In genomic region chr5:50711280-50711679, GRCh38 we compare ENCODE assay signal across 8 cellular contexts. TPM values are rescaled to one million over a fixed set of nuclear protein-coding genes. Genes with fewer than 3 reads are reported as not detected.
DNase-seq lines count a peak whose midpoint lies in the region; ATAC-seq, FAIRE-seq and TF ChIP-seq lines count a peak whose summit lies in the region.

No MANE protein-coding gene starts in this region.

- TF ChIP-seq POLR2A in GM18951 (IDR thresholded peaks at IDR 0.05; ENCODE audit: extremely low read depth, insufficient read depth, insufficient read length) (peak; percentile 17), upper lobe of left lung (IDR thresholded peaks at IDR 0.05) (no peak)

- FAIRE-seq in RCC 7860 (lab: Jason Lieb, UNC), result no peak

- peaks cover 37% of the 10 kb centered on the region for H3K4me1 ChIP-seq in mononuclear cell (ENCODE audit: insufficient read depth, low read length)
- peaks cover 8 to 16% (median 15%) of the 10 kb centered on the region in 4 donors for H3K4me1 ChIP-seq in upper lobe of left lung

- peak overlapping the region; percentile 79 for H3K4me3 Mint-ChIP-seq in activated naive CD8-positive, alpha-beta T cell

- WGBS in upper lobe of left lung, 2 donors, result 32 to 38% methylated on average over 2 of the region's 2 CpGs

- TF ChIP-seq EP300 in upper lobe of left lung (IDR thresholded peaks at IDR 0.05), result no peak

- peak overlapping the region; percentile 14 for H3K4me3 ChIP-seq in mononuclear cell (ENCODE audit: low read length)
- H3K4me3 ChIP-seq in upper lobe of left lung, result peak overlapping the region in 2 of 4 donors; percentile 22 to 23

- no peaks in the 10 kb centered on the region for H3K36me3 ChIP-seq in upper lobe of left lung

- H3K9me3 Mint-ChIP-seq in activated naive CD8-positive, alpha-beta T cell (ENCODE audit: low read depth), result no peaks in the 10 kb centered on the region

- DNase-seq in AML-193 (lab: John Stamatoyannopoulos, UW), result peak; percentile 47 to 67
- DNase-seq in RCC 7860 (ENCODE audit: low spot score), result peak; percentile 5
- DNase-seq in upper lobe of left lung, result peak in 1 of 2 donors; percentile 56
- DNase-seq in HK-2 (ENCODE audit: unreplicated experiment), result no peak

- H3K36me3 Mint-ChIP-seq in activated naive CD8-positive, alpha-beta T cell, result peaks cover 2% of the 10 kb centered on the region

- H3K4me1 Mint-ChIP-seq in activated naive CD8-positive, alpha-beta T cell (ENCODE audit: low read depth), result peaks cover 88% of the 10 kb centered on the region

- TF ChIP-seq CTCF in upper lobe of left lung (IDR thresholded peaks at IDR 0.05), result no peak

- H3K27ac Mint-ChIP-seq in activated naive CD8-positive, alpha-beta T cell, result peak overlapping the region; percentile 96

- H3K27ac ChIP-seq in upper lobe of left lung, result peak overlapping the region in 1 of 4 donors; percentile 57

- in situ Hi-C loops in GM18951 (cut with MboI; ENCODE audit: low sequenced_read_pairs, unreplicated experiment), result no loop called here

- H3K27me3 ChIP-seq in mononuclear cell (ENCODE audit: insufficient read depth, low read length), result no peaks in the 10 kb centered on the region
- no peaks in the 10 kb centered on the region for H3K27me3 ChIP-seq in upper lobe of left lung

- no peaks in the 10 kb centered on the region for H3K27me3 Mint-ChIP-seq in activated naive CD8-positive, alpha-beta T cell

- H3K9me3 ChIP-seq in mononuclear cell (ENCODE audit: low read depth, low read length) (no peaks in the 10 kb centered on the region), upper lobe of left lung (no peaks in the 10 kb centered on the region)

- ATAC-seq in HG03103 (IDR thresholded peaks at IDR 0.05; ENCODE audit: low read depth, unreplicated experiment) (peak; percentile 92), upper lobe of left lung (ENCODE audit: low FRiP score in 2 of 2) (peak; percentile 46 to 78)

RNA-seq across cellular contexts. Expression of gene PARP8, which starts 44.8 kb away (rescaled TPM):
- 201 TPM for total RNA-seq in mononuclear cell
- total RNA-seq in upper lobe of left lung, result 10 to 100 TPM; 33.3 to 64.1 (median 34.6) TPM
